In the genomic region with DNA sequence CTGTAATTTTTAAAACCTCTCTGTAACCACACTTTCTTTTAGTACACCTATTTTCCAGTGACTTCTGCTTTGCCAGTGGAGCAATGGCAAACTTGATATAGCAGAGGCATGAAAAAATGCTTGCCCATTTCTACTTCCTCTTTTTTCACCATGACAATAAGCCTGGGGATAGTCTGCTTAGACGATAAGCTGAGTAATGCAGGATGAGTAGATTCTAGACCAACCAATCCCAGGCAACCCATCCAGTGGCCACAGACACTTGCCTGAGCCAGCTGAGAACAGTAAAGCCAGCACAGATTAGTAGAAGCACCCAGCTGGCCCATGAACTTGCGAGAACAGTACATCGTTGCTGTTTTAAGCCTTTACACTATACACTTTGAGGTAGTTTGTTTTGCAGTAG, we compare ENCODE assay signal across 8 cellular contexts. TPM values are rescaled to one million over a fixed set of nuclear protein-coding genes. Genes with fewer than 3 reads are reported as not detected.
A peak's percentile ranks its signal among the peaks of the same experiment; 100 is the strongest.
DNase-seq lines count a peak whose midpoint lies in the region; ATAC-seq and TF ChIP-seq lines count a peak whose summit lies in the region.
"Had no signal": no experiment of that assay in that cellular context is flagged by ENCODE, and none has a peak within 500 bp of the region (broad histone marks: within the 10 kb centered on the region; RNA-seq: fewer than 3 reads in every experiment).

No MANE protein-coding gene starts in this region.

- intact Hi-C loops in mucosa of descending colon (cut with DNase I, micrococcal nuclease), result no loop called here
- intact Hi-C loops in gastrocnemius medialis (cut with DNase I; ENCODE audit: low total_unique reads), result no loop called here
- intact Hi-C loops in testis (cut with DNase I; ENCODE audit: low total_unique reads), result no loop called here

- H3K27me3 ChIP-seq in gastrocnemius medialis (no peaks in the 10 kb centered on the region), testis (no peaks in the 10 kb centered on the region)

- peak; percentile 55 for DNase-seq in RPMI8226
- DNase-seq in mucosa of descending colon, result no peak
- DNase-seq in gastrocnemius medialis, result no peak
- DNase-seq in SHP77 (lab: John Stamatoyannopoulos, UW), result no peak
- DNase-seq in testis, result no peak

- H3K4me1 ChIP-seq in mucosa of descending colon (ENCODE audit: low read depth) (no peaks in the 10 kb centered on the region), gastrocnemius medialis (no peaks in the 10 kb centered on the region), testis (no peaks in the 10 kb centered on the region)

- H3K36me3 ChIP-seq in mucosa of descending colon (ENCODE audit: low read depth) (no peaks in the 10 kb centered on the region), gastrocnemius medialis (no peaks in the 10 kb centered on the region), testis (ENCODE audit: low read depth, missing control alignments) (no peaks in the 10 kb centered on the region)

- no peak overlapping the region for H3K27ac ChIP-seq in gastrocnemius medialis
- no peak overlapping the region for H3K27ac ChIP-seq in testis

- TF ChIP-seq CTCF in mucosa of descending colon (IDR thresholded peaks at IDR 0.05), result no peak
- TF ChIP-seq CTCF in gastrocnemius medialis (IDR thresholded peaks at IDR 0.05 in 4 of 5, conservative IDR thresholded peaks at IDR 0.05 in 1 of 5), result no peak
- TF ChIP-seq CTCF in testis (IDR thresholded peaks at IDR 0.05), result no peak

- H3K9me3 ChIP-seq in mucosa of descending colon (no peaks in the 10 kb centered on the region), gastrocnemius medialis (no peaks in the 10 kb centered on the region), testis (no peaks in the 10 kb centered on the region)

- ATAC-seq in GM19372 (IDR thresholded peaks at IDR 0.05; ENCODE audit: low read depth, unreplicated experiment) (peak; percentile 72), HG03064 (IDR thresholded peaks at IDR 0.05; ENCODE audit: low read depth, unreplicated experiment) (peak; percentile 71), mucosa of descending colon (peak; percentile 49), gastrocnemius medialis (no peak)

- 74 to 80% methylated on average over 3 of the region's 3 CpGs for WGBS in testis, 2 donors

- in situ Hi-C loops in gastrocnemius medialis (cut with MboI; ENCODE audit: low sequenced_read_pairs in 4 of 4), result no loop called here

- TF ChIP-seq POLR2A in gastrocnemius medialis (IDR thresholded peaks at IDR 0.05) (no peak), testis (IDR thresholded peaks at IDR 0.05) (no peak)

- H3K4me3 ChIP-seq in mucosa of descending colon, result no peak overlapping the region
- H3K4me3 ChIP-seq in gastrocnemius medialis, result no peak overlapping the region
- H3K4me3 ChIP-seq in testis, result no peak overlapping the region

RNA-seq across cellular contexts. Expression of a gene that starts 37.5 kb away (rescaled TPM):
- total RNA-seq in mucosa of descending colon, result not detected
- not detected for total RNA-seq in gastrocnemius medialis
- 10 to 100 TPM; 17.8 to 41.1 TPM for total RNA-seq in testis
- polyA plus RNA-seq in testis (ENCODE audit: insufficient read depth, low read depth, low replicate concordance), result 49.4 TPM
- total RNA-seq: endothelial cell of umbilical vein had no signal
- polyA plus RNA-seq: endothelial cell of umbilical vein had no signal

Comparison
In these comparisons a context has a peak if more than half of its experiments do, and no peak if none do; other contexts are left out.
1. ATAC-seq: peak in GM19372 (single experiment), HG03064 (single experiment) and mucosa of descending colon (single experiment); none in gastrocnemius medialis (0 of 2).
2. RNA of a gene that starts 37.5 kb away (total RNA-seq): 17.8 to 41.1 TPM in testis; not detected in mucosa of descending colon and not detected in gastrocnemius medialis; every median in the first group is over 10 times any median in the second.